Comparison of ENCODE assay signal across 1 cellular context in the genomic region with DNA sequence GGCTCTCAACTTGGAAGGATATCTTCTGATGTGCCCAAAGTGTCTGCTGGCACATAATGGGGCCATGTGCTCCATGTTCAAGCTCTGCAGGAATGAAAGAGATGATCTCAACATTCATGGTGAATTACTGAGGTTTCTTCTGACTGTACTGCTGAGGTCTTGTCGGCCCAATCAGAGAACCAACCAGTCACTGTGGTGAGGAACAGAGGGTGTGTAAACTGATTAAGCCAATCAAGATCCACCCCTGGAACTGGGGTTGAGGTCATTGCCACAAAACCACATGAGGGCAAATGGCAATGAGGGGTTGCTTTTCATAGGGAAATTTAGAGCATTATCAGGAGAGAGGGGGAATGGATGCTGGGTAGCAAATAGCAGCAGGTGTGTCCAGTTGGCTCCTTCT.
TF ChIP-seq lines count a peak whose summit lies in the region.

No MANE protein-coding gene starts in this region.

TF ChIP-seq in SK-N-SH treated with all-trans-retinoic acid at 6 μM for 48 hours, 23 proteins besides CTCF, POLR2A, EP300 and RAD21 (continued from another document):
- TF ChIP-seq, protein P1, sequence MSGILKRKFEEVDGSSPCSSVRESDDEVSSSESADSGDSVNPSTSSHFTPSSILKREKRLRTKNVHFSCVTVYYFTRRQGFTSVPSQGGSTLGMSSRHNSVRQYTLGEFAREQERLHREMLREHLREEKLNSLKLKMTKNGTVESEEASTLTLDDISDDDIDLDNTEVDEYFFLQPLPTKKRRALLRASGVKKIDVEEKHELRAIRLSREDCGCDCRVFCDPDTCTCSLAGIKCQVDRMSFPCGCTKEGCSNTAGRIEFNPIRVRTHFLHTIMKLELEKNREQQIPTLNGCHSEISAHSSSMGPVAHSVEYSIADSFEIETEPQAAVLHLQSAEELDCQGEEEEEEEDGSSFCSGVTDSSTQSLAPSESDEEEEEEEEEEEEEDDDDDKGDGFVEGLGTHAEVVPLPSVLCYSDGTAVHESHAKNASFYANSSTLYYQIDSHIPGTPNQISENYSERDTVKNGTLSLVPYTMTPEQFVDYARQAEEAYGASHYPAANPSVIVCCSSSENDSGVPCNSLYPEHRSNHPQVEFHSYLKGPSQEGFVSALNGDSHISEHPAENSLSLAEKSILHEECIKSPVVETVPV (CRISPR knock-in tag; IDR thresholded peaks at IDR 0.05), result no peak
- TF ChIP-seq ZC3H10 (CRISPR knock-in tag; IDR thresholded peaks at IDR 0.05), result no peak
- TF ChIP-seq ZNF565 (CRISPR knock-in tag; conservative IDR thresholded peaks at IDR 0.05; ENCODE audit: low read depth), result no peak
- no peak for TF ChIP-seq OSR1 (CRISPR knock-in tag; IDR thresholded peaks at IDR 0.05)
- no peak for TF ChIP-seq ZNF8 (CRISPR knock-in tag; IDR thresholded peaks at IDR 0.05)
TF ChIP-seq in SK-N-SH treated with all-trans-retinoic acid at 6 μM for 48 hours: peak in this region for 0.
